ENCODE assay signal across 10 cellular contexts in genomic region chr1:85578321-85579295, GRCh38. TPM values are rescaled to one million over a fixed set of nuclear protein-coding genes. Genes with fewer than 3 reads are reported as not detected.
DNase-seq lines count a peak whose midpoint lies in the region; ATAC-seq lines count a peak whose summit lies in the region.
"Had no signal": no experiment of that assay in that cellular context is flagged by ENCODE, and none has a peak within 500 bp of the region (broad histone marks: within the 10 kb centered on the region; RNA-seq: fewer than 3 reads in every experiment).

No MANE protein-coding gene starts in this region.

- H3K4me1 ChIP-seq in SJSA1 (replicated peaks), result peaks cover 37% of the 10 kb centered on the region

- H3K9me3 ChIP-seq in SJSA1 (replicated peaks), result peaks cover 3% of the 10 kb centered on the region; the same call in 1 of the 2 replicates

- H3K4me3 ChIP-seq in SJSA1, result peak overlapping the region; percentile 85

- H3K27ac ChIP-seq in SJSA1, result peak overlapping the region; percentile 97

- DNase-seq in EH (ENCODE audit: low read depth) (peak; percentile 99), SJSA1 (ENCODE audit: low read depth in 1 of 2, low spot score in 2 of 2) (peak; percentile 82 to 98), fibroblast of the conjunctiva (ENCODE audit: low read depth) (peak; percentile 90), pulmonary artery endothelial cell (ENCODE audit: low read depth, low spot score) (peak; percentile 91)
- no peak for DNase-seq in activated effector memory CD4-positive, alpha-beta T cell treated with Interleukin-2 at 50 U/mL for 16 hours
- DNase-seq: activated T-cell treated with anti-CD3 and anti-CD28 coated beads, Interleukin-2, amount 50 U/mL, for 4 hours; NCI-H2107 had no signal

- ATAC-seq in GM19324 (IDR thresholded peaks at IDR 0.05; ENCODE audit: low FRiP score, unreplicated experiment) (no peak), GM21367 (IDR thresholded peaks at IDR 0.05; ENCODE audit: unreplicated experiment) (no peak), HG02571 (IDR thresholded peaks at IDR 0.05; ENCODE audit: unreplicated experiment) (no peak)
- ATAC-seq: activated T-cell treated with anti-CD3 and anti-CD28 coated beads, Interleukin-2, amount 50 U/mL, for 4 hours had no signal

- peaks cover 6% of the 10 kb centered on the region for H3K27me3 ChIP-seq in SJSA1 (replicated peaks)

- peaks cover 68% of the 10 kb centered on the region for H3K36me3 ChIP-seq in SJSA1

RNA-seq across cellular contexts. Expression of gene CCN1, which starts 2.0 kb away (rescaled TPM):
- 47.8 and 65.3 TPM in 2 replicates for total RNA-seq in SJSA1 (2014; rRNA removed; shearing (Covaris generic))
- total RNA-seq in pulmonary artery endothelial cell, result 171 and 172 TPM in 2 replicates
